8 cellular contexts compared by ENCODE assay signal in the genomic region with DNA sequence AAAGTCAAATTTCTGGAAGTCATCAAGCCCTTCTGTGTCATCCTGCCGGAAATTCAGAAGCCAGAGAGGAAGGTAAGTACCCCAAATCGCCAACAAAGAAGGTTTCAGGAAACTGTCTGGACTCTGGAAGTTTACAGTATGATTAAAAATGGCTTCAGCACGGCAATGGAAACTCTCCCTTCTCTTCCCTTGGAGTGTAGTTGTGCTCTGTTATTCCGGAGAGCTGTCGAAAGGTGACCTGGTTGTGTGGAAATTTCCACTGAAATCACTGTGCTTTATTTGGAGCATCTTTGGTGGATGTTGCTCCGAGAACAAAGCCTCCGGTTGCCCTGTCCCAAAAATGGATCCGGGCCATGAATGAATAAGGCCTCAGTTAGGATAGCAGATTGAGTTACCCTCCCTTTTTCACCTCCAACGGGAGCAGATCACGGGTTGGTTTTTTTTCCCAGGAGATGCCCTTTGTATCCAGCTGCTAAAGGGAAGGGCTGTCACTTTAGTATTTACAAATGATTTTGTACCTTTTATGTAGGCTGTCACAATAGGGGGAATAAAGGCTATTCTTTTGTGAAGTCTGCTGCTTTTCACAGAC. TPM values are rescaled to one million over a fixed set of nuclear protein-coding genes. Genes with fewer than 3 reads are reported as not detected.
DNase-seq lines count a peak whose midpoint lies in the region; ATAC-seq lines count a peak whose summit lies in the region.

No MANE protein-coding gene starts in this region.

- peak overlapping the region; percentile 94 to 98 (median 96) for H3K9ac ChIP-seq in skeletal muscle tissue (ENCODE audit: low read depth in 1 of 3, low read length in 3 of 3)

- CTCF ChIA-PET in activated CD4-positive, alpha-beta memory T cell treated with anti-CD3 and anti-CD28 coated beads, Interleukin-2, amount 10 ng/mL, durations not matched to agents 7 days and 5 days (lab: Charles Lee): interaction anchor here (1.0 to 1.1 kb wide), 3 partner anchors 21 to 81 kb away, joined by 3 to 4 read pairs (median 4); no protein-coding TSS in a partner anchor

- H3K27me3 ChIP-seq in skeletal muscle tissue (ENCODE audit: control insufficient read depth in 3 of 3, insufficient read depth in 3 of 3, low read length in 3 of 3): no peaks in the 10 kb centered on the region

- H3K4me1 Mint-ChIP-seq in activated T-cell treated with anti-CD3 and anti-CD28 coated beads, Interleukin-2, amount 50 U/mL, for 4 hours (ENCODE audit: low read depth): peaks cover 42% of the 10 kb centered on the region
- H3K4me1 Mint-ChIP-seq in activated CD4-positive, alpha-beta memory T cell treated with anti-CD3 and anti-CD28 coated beads, Interleukin-2, amount 10 ng/mL, durations not matched to agents 7 days and 5 days: peaks cover 46% of the 10 kb centered on the region

- peak overlapping the region; percentile 97 for H3K27ac ChIP-seq in skeletal muscle tissue (ENCODE audit: low read depth, low read length)

- no peaks in the 10 kb centered on the region for H3K9me3 Mint-ChIP-seq in activated T-cell treated with anti-CD3 and anti-CD28 coated beads, Interleukin-2, amount 50 U/mL, for 4 hours
- H3K9me3 Mint-ChIP-seq in activated CD4-positive, alpha-beta memory T cell treated with anti-CD3 and anti-CD28 coated beads, Interleukin-2, amount 10 ng/mL, durations not matched to agents 7 days and 5 days: no peaks in the 10 kb centered on the region

- no peak for DNase-seq in activated T-cell treated with anti-CD3 and anti-CD28 coated beads, Interleukin-2, amount 50 U/mL, for 4 hours
- DNase-seq in activated T-cell treated with anti-CD3 and anti-CD28 coated beads, Interleukin-2, amount 50 U/mL, for 48 hours: no peak
- no peak for DNase-seq in activated CD4-positive, alpha-beta memory T cell treated with anti-CD3 and anti-CD28 coated beads, Interleukin-2, amount 10 ng/mL, durations not matched to agents 7 days and 5 days
- no peak for DNase-seq in left ventricle myocardium superior
- no peak for DNase-seq in DMS79 treated with DMSO at 0.1 percent for 48 hours (lab: John Stamatoyannopoulos, UW)

- H3K36me3 Mint-ChIP-seq in activated T-cell treated with anti-CD3 and anti-CD28 coated beads, Interleukin-2, amount 50 U/mL, for 4 hours (ENCODE audit: insufficient read depth): peaks cover 31% of the 10 kb centered on the region
- H3K36me3 Mint-ChIP-seq in activated CD4-positive, alpha-beta memory T cell treated with anti-CD3 and anti-CD28 coated beads, Interleukin-2, amount 10 ng/mL, durations not matched to agents 7 days and 5 days (ENCODE audit: low read depth): peaks cover 47% of the 10 kb centered on the region

- H3K4me1 ChIP-seq in skeletal muscle tissue (ENCODE audit: control insufficient read depth in 3 of 3, insufficient read depth in 3 of 3, low read length in 3 of 3): peaks cover 32 to 40% (median 34%) of the 10 kb centered on the region in 3 donors

- no peak for ATAC-seq in activated T-cell treated with anti-CD3 and anti-CD28 coated beads, Interleukin-2, amount 50 U/mL, for 4 hours
- peak; percentile 3 for ATAC-seq in left ventricle myocardium superior
- no peak for ATAC-seq in HG03139 (IDR thresholded peaks at IDR 0.05; ENCODE audit: unreplicated experiment)
- ATAC-seq in HG02678 (IDR thresholded peaks at IDR 0.05; ENCODE audit: unreplicated experiment): no peak

- H3K4me3 Mint-ChIP-seq in activated T-cell treated with anti-CD3 and anti-CD28 coated beads, Interleukin-2, amount 50 U/mL, for 4 hours: peak overlapping the region; percentile 98
- H3K4me3 Mint-ChIP-seq in activated CD4-positive, alpha-beta memory T cell treated with anti-CD3 and anti-CD28 coated beads, Interleukin-2, amount 10 ng/mL, durations not matched to agents 7 days and 5 days: peak overlapping the region; percentile 99

- no peaks in the 10 kb centered on the region for H3K27me3 Mint-ChIP-seq in activated T-cell treated with anti-CD3 and anti-CD28 coated beads, Interleukin-2, amount 50 U/mL, for 4 hours (ENCODE audit: low read depth)
- peaks cover 5% of the 10 kb centered on the region for H3K27me3 Mint-ChIP-seq in activated CD4-positive, alpha-beta memory T cell treated with anti-CD3 and anti-CD28 coated beads, Interleukin-2, amount 10 ng/mL, durations not matched to agents 7 days and 5 days

- peak overlapping the region; percentile 97 for H3K27ac Mint-ChIP-seq in activated CD4-positive, alpha-beta memory T cell treated with anti-CD3 and anti-CD28 coated beads, Interleukin-2, amount 10 ng/mL, durations not matched to agents 7 days and 5 days

- H3K36me3 ChIP-seq in skeletal muscle tissue (ENCODE audit: control insufficient read depth in 3 of 3, insufficient read depth in 3 of 3, low read length in 3 of 3): peaks cover 15 to 32% (median 22%) of the 10 kb centered on the region in 3 donors

- intact Hi-C loops in left ventricle myocardium superior (cut with micrococcal nuclease): no loop called here

- POLR2A ChIA-PET in activated CD4-positive, alpha-beta memory T cell treated with anti-CD3 and anti-CD28 coated beads, Interleukin-2, amount 10 ng/mL, durations not matched to agents 7 days and 5 days (lab: Charles Lee): interaction anchor here (0.6 to 6.3 kb wide), 11 partner anchors 11 to 454 kb away, joined by 3 to 32 read pairs (median 6); a partner anchor contains a TSS

- peak overlapping the region; percentile 80 to 98 (median 84) for H3K4me3 ChIP-seq in skeletal muscle tissue (ENCODE audit: low read length in 3 of 3)

- no peaks in the 10 kb centered on the region for H3K9me3 ChIP-seq in skeletal muscle tissue (ENCODE audit: control insufficient read depth in 3 of 3, low read length in 3 of 3)

RNA-seq across cellular contexts. Expression of a gene that starts 0.7 kb away (rescaled TPM):
- total RNA-seq in activated T-cell treated with anti-CD3 and anti-CD28 coated beads, Interleukin-2, amount 50 U/mL, for 4 hours: 100 to 1,000 TPM; 195 to 216 (median 210) TPM
- 100 to 1,000 TPM; 194 to 203 TPM for total RNA-seq in activated CD4-positive, alpha-beta memory T cell treated with anti-CD3 and anti-CD28 coated beads, Interleukin-2, amount 10 ng/mL, durations not matched to agents 7 days and 5 days
- total RNA-seq in left ventricle myocardium superior (63.4 TPM), skeletal muscle tissue (89.8 TPM)
